21 cellular contexts compared by ENCODE assay signal in genomic region chr13:31947506-31947905, GRCh38.
A peak's percentile ranks its signal among the peaks of the same experiment; 100 is the strongest.
DNase-seq lines count a peak whose midpoint lies in the region; ATAC-seq, FAIRE-seq and TF ChIP-seq lines count a peak whose summit lies in the region.
"Had no signal": no experiment of that assay in that cellular context is flagged by ENCODE, and none has a peak within 500 bp of the region (broad histone marks: within the 10 kb centered on the region; RNA-seq: fewer than 3 reads in every experiment).

No MANE protein-coding gene starts in this region.

- H3K27me3 ChIP-seq in right atrium auricular region (no peaks in the 10 kb centered on the region), left lung (no peaks in the 10 kb centered on the region), MM.1S (replicated peaks; ENCODE audit: insufficient read depth, low read length) (no peaks in the 10 kb centered on the region)
- H3K27me3 ChIP-seq: spleen, testis had no signal

- no peak for FAIRE-seq in GM12892 (lab: Jason Lieb, UNC)
- FAIRE-seq: colon, G401.6, HTR-8/SVneo had no signal

- no peaks in the 10 kb centered on the region for H4K20me1 ChIP-seq in MM.1S (ENCODE audit: insufficient read depth, low read length)

- H3K79me2 ChIP-seq in MM.1S (ENCODE audit: low read length): no peaks in the 10 kb centered on the region

- peak overlapping the region; percentile 29 to 79 for H3K27ac ChIP-seq in right atrium auricular region
- H3K27ac ChIP-seq in left lung: no peak overlapping the region
- no peak overlapping the region for H3K27ac ChIP-seq in MM.1S (ENCODE audit: low read length)
- H3K27ac ChIP-seq: spleen, testis had no signal

- H3K36me3 Mint-ChIP-seq in activated T-helper 17 cell treated with anti-CD3 and anti-CD28 coated beads, Interleukin-2, amount 50 U/mL, for 72 hours (ENCODE audit: low read depth): peaks cover 53% of the 10 kb centered on the region

- H3K9me2 ChIP-seq in MM.1S (replicated peaks; ENCODE audit: insufficient read depth, low read length): no peaks in the 10 kb centered on the region

- H3K9me3 ChIP-seq in right atrium auricular region (no peaks in the 10 kb centered on the region), left lung (no peaks in the 10 kb centered on the region), MM.1S (replicated peaks; ENCODE audit: insufficient read depth, low read length) (no peaks in the 10 kb centered on the region)
- H3K9me3 ChIP-seq: spleen, testis had no signal

- H3K4me1 Mint-ChIP-seq in activated T-helper 17 cell treated with anti-CD3 and anti-CD28 coated beads, Interleukin-2, amount 50 U/mL, for 72 hours: peaks cover 5% of the 10 kb centered on the region

- H3K4me3 ChIP-seq in right atrium auricular region: no peak overlapping the region
- H3K4me3 ChIP-seq in left lung: no peak overlapping the region
- no peak overlapping the region for H3K4me3 ChIP-seq in MM.1S (ENCODE audit: low read length)
- H3K4me3 ChIP-seq: spleen, testis had no signal

- H2AFZ ChIP-seq in MM.1S (ENCODE audit: low read length): no peak overlapping the region

- H3K4me1 ChIP-seq in right atrium auricular region: peaks cover 0 to 30% of the 10 kb centered on the region in 2 donors
- H3K4me1 ChIP-seq in left lung: peaks cover 8 to 70% of the 10 kb centered on the region in 2 donors
- H3K4me1 ChIP-seq in MM.1S (ENCODE audit: low read length): peaks cover 12% of the 10 kb centered on the region; the same call in 1 of the 2 replicates
- H3K4me1 ChIP-seq: testis had no signal

- H3F3A ChIP-seq in MM.1S (ENCODE audit: insufficient read depth, low read length): peaks cover 5% of the 10 kb centered on the region; the same call in 1 of the 2 replicates

- H3K4me2 ChIP-seq in MM.1S (ENCODE audit: low read depth, low read length): no peak overlapping the region

- H3K27ac Mint-ChIP-seq in activated T-helper 17 cell treated with anti-CD3 and anti-CD28 coated beads, Interleukin-2, amount 50 U/mL, for 72 hours: peak overlapping the region; percentile 15
- H3K27ac Mint-ChIP-seq: activated CD4-positive, alpha-beta memory T cell treated with anti-CD3 and anti-CD28 coated beads for 36 hours; effector memory CD8-positive, alpha-beta T cell; T-helper 2 cell treated with Interferon-gamma antibody and Interleukin-4, amounts not matched to agents 5 μg/mL and 100 μg/mL, for 36 hours had no signal

- H3K36me3 ChIP-seq in right atrium auricular region: peaks cover 2% of the 10 kb centered on the region
- no peaks in the 10 kb centered on the region for H3K36me3 ChIP-seq in left lung
- no peaks in the 10 kb centered on the region for H3K36me3 ChIP-seq in MM.1S (replicated peaks; ENCODE audit: insufficient read depth, low read length)

- H3K9me3 Mint-ChIP-seq in activated T-helper 17 cell treated with anti-CD3 and anti-CD28 coated beads, Interleukin-2, amount 50 U/mL, for 72 hours: no peaks in the 10 kb centered on the region
- H3K9me3 Mint-ChIP-seq: activated CD4-positive, alpha-beta memory T cell treated with anti-CD3 and anti-CD28 coated beads for 36 hours; effector memory CD8-positive, alpha-beta T cell; T-helper 2 cell treated with Interferon-gamma antibody and Interleukin-4, amounts not matched to agents 5 μg/mL and 100 μg/mL, for 36 hours had no signal

- TF ChIP-seq POLR2A in GM12892 (IDR thresholded peaks at IDR 0.05; ENCODE audit: low read depth, low read length): no peak

- intact Hi-C loops in Right ventricle myocardium superior (cut with DNase I): no loop called here
- intact Hi-C loops in left lung (cut with DNase I): no loop called here

- H3K4me3 Mint-ChIP-seq in activated T-helper 17 cell treated with anti-CD3 and anti-CD28 coated beads, Interleukin-2, amount 50 U/mL, for 72 hours: no peak overlapping the region
- H3K4me3 Mint-ChIP-seq: activated CD4-positive, alpha-beta memory T cell treated with anti-CD3 and anti-CD28 coated beads for 36 hours; effector memory CD8-positive, alpha-beta T cell; T-helper 2 cell treated with Interferon-gamma antibody and Interleukin-4, amounts not matched to agents 5 μg/mL and 100 μg/mL, for 36 hours had no signal

- ATAC-seq in Right ventricle myocardium superior (ENCODE audit: poor library complexity): no peak
- ATAC-seq in activated T-helper 17 cell treated with anti-CD3 and anti-CD28 coated beads, Interleukin-2, amount 50 U/mL, for 72 hours (replicated peaks): no peak
- ATAC-seq in left lung: peak; percentile 31
- ATAC-seq: effector memory CD8-positive, alpha-beta T cell had no signal

- no peak overlapping the region for H3K9ac ChIP-seq in MM.1S (ENCODE audit: low read length)

- TF ChIP-seq CTCF in right atrium auricular region (IDR thresholded peaks at IDR 0.05): no peak
- TF ChIP-seq CTCF in left lung (IDR thresholded peaks at IDR 0.05): no peak
- TF ChIP-seq CTCF in MM.1S (IDR thresholded peaks at IDR 0.05; ENCODE audit: low read length): no peak

- DNase-seq in right atrium auricular region (ENCODE audit: low spot score): no peak
- no peak for DNase-seq in Right ventricle myocardium superior
- no peak for DNase-seq in left lung
- DNase-seq in MM.1S: no peak
- no peak for DNase-seq in NCI-H1092 (lab: John Stamatoyannopoulos, UW)
- DNase-seq in GM12892 (ENCODE audit: insufficient read length): no peak
- no peak for DNase-seq in globus pallidus (ENCODE audit: low spot score)
- DNase-seq: activated CD4-positive, alpha-beta memory T cell treated with anti-CD3 and anti-CD28 coated beads for 36 hours; activated effector memory CD4-positive, alpha-beta T cell treated with anti-CD3 and anti-CD28 coated beads, Interleukin-2, amount 50 U/mL, for 16 hours; effector memory CD8-positive, alpha-beta T cell; Karpas-422; NCI-H1048; spleen; stimulated activated CD4-positive, alpha-beta T cell treated with anti-CD3 and anti-CD28 coated beads, Interleukin-4, amount 100 ng/mL, for 1 hour; stimulated activated naive CD4-positive, alpha-beta T cell; testis had no signal

- H3K27me3 Mint-ChIP-seq in activated T-helper 17 cell treated with anti-CD3 and anti-CD28 coated beads, Interleukin-2, amount 50 U/mL, for 72 hours: no peaks in the 10 kb centered on the region
- H3K27me3 Mint-ChIP-seq: activated CD4-positive, alpha-beta memory T cell treated with anti-CD3 and anti-CD28 coated beads for 36 hours; effector memory CD8-positive, alpha-beta T cell had no signal

Comparison
In these comparisons a context has a peak if more than half of its experiments do, and no peak if none do; other contexts are left out.
1. H3K27ac ChIP-seq: peak in right atrium auricular region (2 of 2); none in left lung (0 of 2) and MM.1S (single experiment).